Comparison of ENCODE assay signal across 11 cellular contexts in genomic region chr17:77234695-77235094, GRCh38.
DNase-seq lines count a peak whose midpoint lies in the region; ATAC-seq and TF ChIP-seq lines count a peak whose summit lies in the region.
"Had no signal": no experiment of that assay in that cellular context is flagged by ENCODE, and none has a peak within 500 bp of the region (broad histone marks: within the 10 kb centered on the region; RNA-seq: fewer than 3 reads in every experiment).

No MANE protein-coding gene starts in this region.

- no peak for ATAC-seq in activated CD4-positive, alpha-beta T cell treated with anti-CD3 and anti-CD28 coated beads for 36 hours
- no peak for ATAC-seq in HG03196 (IDR thresholded peaks at IDR 0.05; ENCODE audit: unreplicated experiment)

- peak overlapping the region; percentile 58 for H3K4me3 Mint-ChIP-seq in activated CD4-positive, alpha-beta T cell treated with anti-CD3 and anti-CD28 coated beads for 36 hours
- H3K4me3 Mint-ChIP-seq in activated naive CD8-positive, alpha-beta T cell: peak overlapping the region; percentile 80

- CTCF ChIA-PET in activated CD4-positive, alpha-beta T cell treated with anti-CD3 and anti-CD28 coated beads for 36 hours (lab: Charles Lee): interaction anchor here (1.0 to 1.7 kb wide), 6 partner anchors 10 to 148 kb away, joined by 3 to 6 read pairs (median 4); no protein-coding TSS in a partner anchor

- H3K9me3 Mint-ChIP-seq in activated CD4-positive, alpha-beta T cell treated with anti-CD3 and anti-CD28 coated beads for 36 hours (ENCODE audit: low read depth): peaks cover 2% of the 10 kb centered on the region
- H3K9me3 Mint-ChIP-seq in activated naive CD8-positive, alpha-beta T cell (ENCODE audit: low read depth): no peaks in the 10 kb centered on the region

- H3K9me3 ChIP-seq in suprapubic skin: no peaks in the 10 kb centered on the region
- H3K9me3 ChIP-seq: ovary had no signal

- WGBS in suprapubic skin: 80% methylated on average over 6 of the region's 9 CpGs

- H3K36me3 Mint-ChIP-seq in activated CD4-positive, alpha-beta T cell treated with anti-CD3 and anti-CD28 coated beads for 36 hours (ENCODE audit: low read depth): no peaks in the 10 kb centered on the region
- H3K36me3 Mint-ChIP-seq in activated naive CD8-positive, alpha-beta T cell: no peaks in the 10 kb centered on the region

- no peaks in the 10 kb centered on the region for H3K36me3 ChIP-seq in suprapubic skin
- H3K36me3 ChIP-seq: ovary had no signal

- peak overlapping the region; percentile 82 for H3K27ac Mint-ChIP-seq in activated CD4-positive, alpha-beta T cell treated with anti-CD3 and anti-CD28 coated beads for 36 hours
- H3K27ac Mint-ChIP-seq in activated naive CD8-positive, alpha-beta T cell: peak overlapping the region; percentile 34

- no peaks in the 10 kb centered on the region for H3K27me3 Mint-ChIP-seq in activated CD4-positive, alpha-beta T cell treated with anti-CD3 and anti-CD28 coated beads for 36 hours
- H3K27me3 Mint-ChIP-seq in activated naive CD8-positive, alpha-beta T cell: no peaks in the 10 kb centered on the region

- no peak overlapping the region for H3K4me3 ChIP-seq in suprapubic skin

- intact Hi-C loops in activated CD4-positive, alpha-beta T cell treated with anti-CD3 and anti-CD28 coated beads for 36 hours (cut with DNase I, micrococcal nuclease): no loop called here

- TF ChIP-seq EP300 in suprapubic skin (IDR thresholded peaks at IDR 0.05): no peak

- POLR2A ChIA-PET in activated CD4-positive, alpha-beta T cell treated with anti-CD3 and anti-CD28 coated beads for 36 hours (lab: Charles Lee): interaction anchor here (0.6 to 1.4 kb wide), 3 partner anchors 27 to 146 kb away, joined by 3 to 7 read pairs (median 4); no protein-coding TSS in a partner anchor

- no peak for DNase-seq in activated CD4-positive, alpha-beta T cell treated with anti-CD3 and anti-CD28 coated beads for 36 hours
- DNase-seq in activated CD4-positive, alpha-beta T cell treated with anti-CD3 and anti-CD28 coated beads for 48 hours: no peak
- DNase-seq in suprapubic skin (ENCODE audit: low spot score in 2 of 2) (no peak), UCSD-AML1 (lab: John Stamatoyannopoulos, UW; ENCODE audit: unreplicated experiment) (no peak), NCI-H1417 (lab: John Stamatoyannopoulos, UW) (no peak)
- DNase-seq: activated effector memory CD4-positive, alpha-beta T cell treated with Interleukin-2 at 50 U/mL for 16 hours; GOT3 had no signal

- H3K27ac ChIP-seq in layer of hippocampus (ENCODE audit: low read depth, low read length): peak overlapping the region; percentile 69
- peak overlapping the region; percentile 69 for H3K27ac ChIP-seq in suprapubic skin

- TF ChIP-seq POLR2A in suprapubic skin (IDR thresholded peaks at IDR 0.05): no peak

- H3K27me3 ChIP-seq in layer of hippocampus (ENCODE audit: control insufficient read depth, insufficient read depth, low read length) (no peaks in the 10 kb centered on the region), suprapubic skin (no peaks in the 10 kb centered on the region)
- H3K27me3 ChIP-seq: ovary had no signal

- peaks cover 19% of the 10 kb centered on the region for H3K4me1 ChIP-seq in suprapubic skin

- peaks cover 26% of the 10 kb centered on the region for H3K4me1 Mint-ChIP-seq in activated CD4-positive, alpha-beta T cell treated with anti-CD3 and anti-CD28 coated beads for 36 hours
- H3K4me1 Mint-ChIP-seq in activated naive CD8-positive, alpha-beta T cell (ENCODE audit: low read depth): peaks cover 11% of the 10 kb centered on the region

- TF ChIP-seq CTCF in suprapubic skin (IDR thresholded peaks at IDR 0.05): no peak
